19 cellular contexts compared by ENCODE assay signal in genomic region chr17:73272906-73273218, GRCh38. TPM values are rescaled to one million over a fixed set of nuclear protein-coding genes. Genes with fewer than 3 reads are reported as not detected.
DNase-seq lines count a peak whose midpoint lies in the region; TF ChIP-seq lines count a peak whose summit lies in the region.
"Had no signal": no experiment of that assay in that cellular context is flagged by ENCODE, and none has a peak within 500 bp of the region (broad histone marks: within the 10 kb centered on the region; RNA-seq: fewer than 3 reads in every experiment).

No MANE protein-coding gene starts in this region.

- no peaks in the 10 kb centered on the region for H3K4me1 ChIP-seq in mammary epithelial cell (ENCODE audit: insufficient read depth, low read length)
- H3K4me1 ChIP-seq: A549 had no signal

- no peak overlapping the region for H3K9ac ChIP-seq in mammary epithelial cell (ENCODE audit: insufficient read depth, low read length)

- no peaks in the 10 kb centered on the region for H4K20me1 ChIP-seq in mammary epithelial cell (ENCODE audit: insufficient read depth, low read length)

- no peaks in the 10 kb centered on the region for H3K36me3 ChIP-seq in H7 (replicated peaks; ENCODE audit: control insufficient read depth, insufficient read depth, low read length)
- no peaks in the 10 kb centered on the region for H3K36me3 ChIP-seq in mammary epithelial cell (ENCODE audit: insufficient read depth, low read length)

- dilution Hi-C loops in mammary epithelial cell (cut with HindIII; ENCODE audit: low sequenced_read_pairs): no loop called here

- no peak for TF ChIP-seq CTCF in mammary epithelial cell (conservative IDR thresholded peaks at IDR 0.05 in 1 of 2, IDR thresholded peaks at IDR 0.05 in 1 of 2; ENCODE audit: extremely low read depth in 1 of 2, insufficient read depth in 1 of 2, low read depth in 1 of 2, low read length in 2 of 2)

- H3K4me2 ChIP-seq in mammary epithelial cell (ENCODE audit: insufficient read depth, low read depth, low read length): no peak overlapping the region
- H3K4me2 ChIP-seq: A549 had no signal

- intact Hi-C loops in mammary epithelial cell (cut with micrococcal nuclease): no loop called here

- in situ Hi-C loops in SK-MEL-5 (cut with HindIII; ENCODE audit: low pct_unique_long_range_greater_than_20kb, low sequenced_read_pairs): no loop called here
- in situ Hi-C loops in mammary epithelial cell (cut with MboI; ENCODE audit: low sequenced_read_pairs in 2 of 2): no loop called here

- CTCF ChIA-PET in mammary epithelial cell (lab: Charles Lee; ENCODE audit: low non-redundant PET): no interaction called here

- H2AFZ ChIP-seq in mammary epithelial cell (ENCODE audit: low read depth, low read length): no peak overlapping the region

- no peak overlapping the region for H3K4me3 ChIP-seq in H7 (ENCODE audit: insufficient read depth, low read depth, low read length)
- H3K4me3 ChIP-seq in mammary epithelial cell (replicated peaks in 1 of 3; ENCODE audit: insufficient read depth in 1 of 3, low read depth in 2 of 3, low read length in 3 of 3): no peak overlapping the region
- H3K4me3 ChIP-seq: A549 had no signal

- H3K9me3 ChIP-seq in mammary epithelial cell (replicated peaks; ENCODE audit: insufficient read depth, low read length): no peaks in the 10 kb centered on the region

- DNase-seq in H7 (peak; percentile 59), SK-MEL-5 (ENCODE audit: low read depth, low spot score) (peak; percentile 98), inferior parietal cortex (ENCODE audit: extremely low spot score) (peak; percentile 59), pons (ENCODE audit: low spot score) (peak; percentile 79), mammary epithelial cell (no peak), RPMI8226 (no peak)
- DNase-seq in stimulated activated CD8-positive, alpha-beta memory T cell treated with anti-CD3 and anti-CD28 coated beads, Interleukin-4, amount 100 ng/mL, for 48 hours: no peak
- no peak for DNase-seq in activated CD4-positive, CD25-positive, alpha-beta regulatory T cell (lab: John Stamatoyannopoulos, UW)
- DNase-seq: EL, Kasumi-1, MM.1S, NCI-H1105 treated with DMSO at 0.1 percent for 48 hours, NCI-H187 treated with DMSO at 0.1 percent for 48 hours, OCI-M1, SIG-M5 had no signal

- BruUV-seq in mammary epithelial cell (replicated peaks; lab: Mats Ljungman, UMichigan): no TSS peak

- H3K27ac ChIP-seq in mammary epithelial cell (ENCODE audit: insufficient read depth, low read depth, low read length): no peak overlapping the region
- H3K27ac ChIP-seq: A549 had no signal

- no peaks in the 10 kb centered on the region for H3K27me3 ChIP-seq in H7 (ENCODE audit: control insufficient read depth, insufficient read depth, low read length)
- no peaks in the 10 kb centered on the region for H3K27me3 ChIP-seq in mammary epithelial cell (ENCODE audit: insufficient read depth, low read length)

- H3K79me2 ChIP-seq in mammary epithelial cell (ENCODE audit: insufficient read depth, low read length): no peaks in the 10 kb centered on the region

- 65% methylated on average over 8 of the region's 8 CpGs for WGBS in mammary epithelial cell (ENCODE audit: low coverage, missing lambda C conversion rate)

RNA-seq across cellular contexts. Expression of gene CPSF4L, which starts 11.2 kb away (rescaled TPM):
- total RNA-seq in H7 (2014; rRNA removed; shearing (Covaris generic)): not detected in 2 replicates
- total RNA-seq in SK-MEL-5 (2014; rRNA removed; shearing (Covaris generic)): 0.35 TPM in 1 of 2 replicates, not detected in the other
- 2.2 TPM in 1 of 2 replicates, not detected in the other for polyA plus RNA-seq in SK-MEL-5 (2015; cell fraction: cytosol; rRNA removed)
- 0.94 TPM in 1 of 2 replicates, not detected in the other for polyA plus RNA-seq in SK-MEL-5 (2015; cell fraction: nucleus; rRNA removed)
- not detected for total RNA-seq in mammary epithelial cell
- not detected for polyA plus RNA-seq in mammary epithelial cell
- polyA minus RNA-seq in mammary epithelial cell: not detected
- total RNA-seq: H4, RPMI7951 had no signal
- polyA plus RNA-seq: IgD-negative memory B cell had no signal

RNA-seq across cellular contexts. Expression of gene CDC42EP4, which starts 38.9 kb away (rescaled TPM):
- 30.7 and 32.7 TPM in 2 replicates for total RNA-seq in H7 (2014; rRNA removed; shearing (Covaris generic))
- 16.6 and 18.9 TPM in 2 replicates for total RNA-seq in SK-MEL-5 (2014; rRNA removed; shearing (Covaris generic))
- 35.8 and 43.2 TPM in 2 replicates for polyA plus RNA-seq in SK-MEL-5 (2015; cell fraction: cytosol; rRNA removed)
- polyA plus RNA-seq in SK-MEL-5 (2015; cell fraction: nucleus; rRNA removed): 14.2 and 15.6 TPM in 2 replicates
- 10 to 100 TPM; 21.4 to 25.3 TPM for total RNA-seq in mammary epithelial cell
- 17.2 TPM for polyA plus RNA-seq in mammary epithelial cell
- 20.4 TPM for polyA minus RNA-seq in mammary epithelial cell

Comparison
In these comparisons a context has a peak if more than half of its experiments do, and no peak if none do; other contexts are left out.
1. DNase-seq: peak in H7 (single experiment), SK-MEL-5 (single experiment), inferior parietal cortex (single experiment) and pons (single experiment); none in stimulated activated CD8-positive, alpha-beta memory T cell treated with anti-CD3 and anti-CD28 coated beads, Interleukin-4, amount 100 ng/mL, for 48 hours (single experiment), mammary epithelial cell (single experiment), activated CD4-positive, CD25-positive, alpha-beta regulatory T cell (0 of 4) and RPMI8226 (single experiment).